ENCODE assay signal across 8 cellular contexts in genomic region chr22:31343235-31344191, GRCh38. TPM values are rescaled to one million over a fixed set of nuclear protein-coding genes. Genes with fewer than 3 reads are reported as not detected.
DNase-seq lines count a peak whose midpoint lies in the region; ATAC-seq and TF ChIP-seq lines count a peak whose summit lies in the region.

No MANE protein-coding gene starts in this region.

- TF ChIP-seq CTCF in HEK293 (tag by site-specific recombination; IDR thresholded peaks at IDR 0.05) (no peak), SK-N-SH (IDR thresholded peaks at IDR 0.05) (no peak), dorsolateral prefrontal cortex (IDR thresholded peaks at IDR 0.05 in 54 of 56, conservative IDR thresholded peaks at IDR 0.05 in 2 of 56; ENCODE audit: low read depth in 1 of 56, partially characterized antibody in 56 of 56) (no peak), type B pancreatic cell (conservative IDR thresholded peaks at IDR 0.05) (no peak)

- intact Hi-C loops in dorsolateral prefrontal cortex (cut with DNase I), result loop anchor here (2.0 to 10.0 kb wide), 3 partner anchors 51 to 291 kb away; partner anchors contain the start of gene PIK3IP1 (in 1 of the 2)

- peaks cover 68% of the 10 kb centered on the region for H3K79me2 ChIP-seq in SK-N-SH (ENCODE audit: insufficient read depth)

- DNase-seq in CD4-positive, CD25-positive, alpha-beta regulatory T cell, result peak in 1 of 3 donors; percentile 20
- DNase-seq in SK-N-SH (peak; percentile 67), dorsolateral prefrontal cortex (peak in 3 of 10 donors; percentile 21 to 56 (median 41)), type B pancreatic cell (ENCODE audit: extremely low spot score, unreplicated experiment) (peak; percentile 78)

- no peak for TF ChIP-seq RAD21 in SK-N-SH (IDR thresholded peaks at IDR 0.05; ENCODE audit: low read length)

- peak overlapping the region; percentile 83 to 92 (median 92) for H3K27ac Mint-ChIP-seq in CD4-positive, CD25-positive, alpha-beta regulatory T cell
- H3K27ac Mint-ChIP-seq in type B pancreatic cell, result peak overlapping the region; percentile 93

- peak overlapping the region; percentile 90 to 98 (median 95) for H3K4me3 Mint-ChIP-seq in CD4-positive, CD25-positive, alpha-beta regulatory T cell
- H3K4me3 Mint-ChIP-seq in type B pancreatic cell, result peak overlapping the region; percentile 89

- no peak for ATAC-seq in CD4-positive, CD25-positive, alpha-beta regulatory T cell (ENCODE audit: low read depth in 2 of 2)
- ATAC-seq in GM21825 (IDR thresholded peaks at IDR 0.05; ENCODE audit: unreplicated experiment) (no peak), GM18511 (IDR thresholded peaks at IDR 0.05; ENCODE audit: unreplicated experiment) (no peak)

- CTCF ChIA-PET in HEK293 (lab: Yijun Ruan, JAX), result interaction anchor here (0.6 to 1.1 kb wide), 5 partner anchors 19 to 73 kb away, joined by 3 to 6 read pairs (median 3); no protein-coding TSS in a partner anchor
- CTCF ChIA-PET in SK-N-SH (lab: Yijun Ruan, JAX), result interaction anchor here (1.0 to 1.8 kb wide), 3 partner anchors 8 to 71 kb away, joined by 3 to 8 read pairs (median 5); no protein-coding TSS in a partner anchor

- WGBS in SK-N-SH (ENCODE audit: low lambda C conversion rate), result 31% methylated on average over 17 of the region's 18 CpGs

- no peak for TF ChIP-seq EP300 in SK-N-SH (IDR thresholded peaks at IDR 0.05; ENCODE audit: borderline replicate concordance in 1 of 2, low read depth in 1 of 2, low read length in 1 of 2)

- H3K4me1 ChIP-seq in CD4-positive, CD25-positive, alpha-beta regulatory T cell (ENCODE audit: control insufficient read depth, insufficient read depth, low read length, poor library complexity, severe bottlenecking), result peaks cover 67% of the 10 kb centered on the region
- H3K4me1 ChIP-seq in HEK293 (ENCODE audit: control insufficient read depth, insufficient read depth, low read length), result peaks cover 20% of the 10 kb centered on the region
- H3K4me1 ChIP-seq in SK-N-SH (ENCODE audit: control insufficient read depth in 1 of 2, insufficient read depth in 2 of 2, low read depth in 1 of 2, low read length in 1 of 2), result peaks cover 19 to 64% of the 10 kb centered on the region in 2 experiments
- peaks cover 60% of the 10 kb centered on the region for H3K4me1 ChIP-seq in mucosa of stomach (ENCODE audit: control insufficient read depth, insufficient read depth, low read length)

- H3K36me3 Mint-ChIP-seq in CD4-positive, CD25-positive, alpha-beta regulatory T cell, result peaks cover 16% of the 10 kb centered on the region
- H3K36me3 Mint-ChIP-seq in type B pancreatic cell, result peaks cover 28% of the 10 kb centered on the region

- peak overlapping the region; percentile 76 for H3K4me3 ChIP-seq in CD4-positive, CD25-positive, alpha-beta regulatory T cell (ENCODE audit: low read depth, low read length)
- H3K4me3 ChIP-seq in HEK293 (ENCODE audit: low read depth, low read length), result peak overlapping the region; percentile 36
- peak overlapping the region; percentile 64 to 70 for H3K4me3 ChIP-seq in SK-N-SH (ENCODE audit: low read depth in 2 of 2, low read length in 1 of 2)
- peak overlapping the region in 53 of 59 donors; percentile 16 to 88 (median 76) for H3K4me3 ChIP-seq in dorsolateral prefrontal cortex
- peak overlapping the region; percentile 11 for H3K4me3 ChIP-seq in mucosa of stomach (ENCODE audit: low read length)

- H3K27me3 ChIP-seq in CD4-positive, CD25-positive, alpha-beta regulatory T cell (ENCODE audit: control insufficient read depth, insufficient read depth, low read length), result no peaks in the 10 kb centered on the region
- no peaks in the 10 kb centered on the region for H3K27me3 ChIP-seq in SK-N-SH (ENCODE audit: insufficient read depth)
- no peaks in the 10 kb centered on the region for H3K27me3 ChIP-seq in dorsolateral prefrontal cortex
- no peaks in the 10 kb centered on the region for H3K27me3 ChIP-seq in mucosa of stomach (ENCODE audit: control insufficient read depth, insufficient read depth, low read length)

- H3K4me1 Mint-ChIP-seq in CD4-positive, CD25-positive, alpha-beta regulatory T cell, result peaks cover 0 to 72% (median 53%) of the 10 kb centered on the region in 4 donors
- H3K4me1 Mint-ChIP-seq in type B pancreatic cell (ENCODE audit: unreplicated experiment), result peaks cover 49% of the 10 kb centered on the region

- H4K20me1 ChIP-seq in SK-N-SH (ENCODE audit: insufficient read depth), result peaks cover 70% of the 10 kb centered on the region

- H3K9me3 Mint-ChIP-seq in CD4-positive, CD25-positive, alpha-beta regulatory T cell, result peaks cover 0 to 1% (median 0%) of the 10 kb centered on the region in 7 donors
- H3K9me3 Mint-ChIP-seq in type B pancreatic cell, result no peaks in the 10 kb centered on the region

- no peak overlapping the region for H2AFZ ChIP-seq in SK-N-SH (ENCODE audit: low read depth)

- peaks cover 44% of the 10 kb centered on the region for H3K36me3 ChIP-seq in CD4-positive, CD25-positive, alpha-beta regulatory T cell (ENCODE audit: control insufficient read depth, insufficient read depth, low read length)
- H3K36me3 ChIP-seq in HEK293 (ENCODE audit: control insufficient read depth in 2 of 2, insufficient read depth in 1 of 2, low read length in 2 of 2) (peaks cover 18 to 66% of the 10 kb centered on the region in 2 experiments), SK-N-SH (replicated peaks in 1 of 2; ENCODE audit: control insufficient read depth in 1 of 2, insufficient read depth in 2 of 2, low read length in 1 of 2) (peaks cover 35 to 50% of the 10 kb centered on the region in 2 experiments), mucosa of stomach (ENCODE audit: control insufficient read depth, insufficient read depth, low read length) (peaks cover 6% of the 10 kb centered on the region)

- no peaks in the 10 kb centered on the region for H3K27me3 Mint-ChIP-seq in CD4-positive, CD25-positive, alpha-beta regulatory T cell
- no peaks in the 10 kb centered on the region for H3K27me3 Mint-ChIP-seq in type B pancreatic cell

- H3K27ac ChIP-seq in CD4-positive, CD25-positive, alpha-beta regulatory T cell (ENCODE audit: insufficient read depth, low read length, poor library complexity, severe bottlenecking), result peak overlapping the region; percentile 68
- peak overlapping the region; percentile 57 for H3K27ac ChIP-seq in HEK293 (ENCODE audit: extremely low read depth, low read depth, low read length)
- peak overlapping the region in 1 of 2 experiments; percentile 60; a peak in 3 of 4 replicates for H3K27ac ChIP-seq in SK-N-SH (ENCODE audit: low read depth in 2 of 2, low read length in 1 of 2)
- H3K27ac ChIP-seq in dorsolateral prefrontal cortex, result peak overlapping the region in 56 of 59 donors; percentile 6 to 98 (median 80)

- peaks cover 3% of the 10 kb centered on the region for H3F3A ChIP-seq in SK-N-SH (replicated peaks; ENCODE audit: insufficient read depth)

- H3K9me2 ChIP-seq in SK-N-SH, result no peaks in the 10 kb centered on the region

- POLR2A ChIA-PET in HEK293 (lab: Yijun Ruan, JAX), result interaction anchor here (0.6 to 0.8 kb wide), 2 partner anchors 58 to 705 kb away, joined by 4 to 12 read pairs; no protein-coding TSS in a partner anchor
- POLR2A ChIA-PET in SK-N-SH (lab: Yijun Ruan, JAX), result interaction anchor here (0.7 to 3.4 kb wide), 3 partner anchors 9 to 95 kb away, joined by 3 to 15 read pairs (median 3); partner anchors contain the start of gene DRG1

- peak overlapping the region; percentile 92 for H3K4me2 ChIP-seq in SK-N-SH

- H3K9ac ChIP-seq in SK-N-SH, result peak overlapping the region; percentile 26; the same call in 1 of the 2 replicates
- H3K9ac ChIP-seq in mucosa of stomach (ENCODE audit: low read length), result peak overlapping the region; percentile 73

- H3K9me3 ChIP-seq in CD4-positive, CD25-positive, alpha-beta regulatory T cell (ENCODE audit: control insufficient read depth in 2 of 2, low read length in 2 of 2), result no peaks in the 10 kb centered on the region
- H3K9me3 ChIP-seq in HEK293 (ENCODE audit: control insufficient read depth, insufficient read depth, low read depth, low read length) (no peaks in the 10 kb centered on the region), SK-N-SH (no peaks in the 10 kb centered on the region), mucosa of stomach (ENCODE audit: control insufficient read depth, low read length) (no peaks in the 10 kb centered on the region)

TF ChIP-seq in HEK293, 187 proteins besides CTCF, POLR2A, EP300 and RAD21 (continues in another document):
- peak; percentile 54 for TF ChIP-seq ZFP69B (tag by site-specific recombination; IDR thresholded peaks at IDR 0.05)
- TF ChIP-seq ZFHX2 (tag by site-specific recombination; conservative IDR thresholded peaks at IDR 0.05), result peak; percentile 49; the same call in 1 of the 2 replicates
- TF ChIP-seq ZNF335 (tag by site-specific recombination; conservative IDR thresholded peaks at IDR 0.05), result peak; percentile 56

RNA-seq across cellular contexts. Expression of gene PATZ1, which starts 2.6 kb away (rescaled TPM):
- total RNA-seq in CD4-positive, CD25-positive, alpha-beta regulatory T cell, result 38.9 TPM
- polyA plus RNA-seq in CD4-positive, CD25-positive, alpha-beta regulatory T cell, result 10 to 100 TPM in 3 of 4 donors, 1 to 10 TPM in 1; 8.2 to 13.8 (median 11.8) TPM
- 19.1 and 21.8 TPM in 2 replicates for polyA plus RNA-seq in SK-N-SH (2012; rRNA removed)
- polyA plus RNA-seq in SK-N-SH (2012; cell fraction: cytosol; rRNA removed), result 9.7 and 15.2 TPM in 2 replicates
- polyA plus RNA-seq in SK-N-SH (2012; cell fraction: nucleus; rRNA removed), result 25.7 and 27.0 TPM in 2 replicates
- total RNA-seq in dorsolateral prefrontal cortex, result 10 to 100 TPM; 15.7 to 39.3 (median 23.2) TPM
- total RNA-seq in type B pancreatic cell (ENCODE audit: low replicate concordance), result 40.9 and 57.8 TPM in 2 replicates

RNA-seq across cellular contexts. Expression of gene PIK3IP1, which starts 51.2 kb away (rescaled TPM):
- 534 TPM for total RNA-seq in CD4-positive, CD25-positive, alpha-beta regulatory T cell
- polyA plus RNA-seq in CD4-positive, CD25-positive, alpha-beta regulatory T cell, result 100 to 1,000 TPM; 425 to 700 (median 557) TPM
- 8.6 and 11.3 TPM in 2 replicates for polyA plus RNA-seq in SK-N-SH (2012; rRNA removed)
- 6.6 and 8.7 TPM in 2 replicates for polyA plus RNA-seq in SK-N-SH (2012; cell fraction: cytosol; rRNA removed)
- polyA plus RNA-seq in SK-N-SH (2012; cell fraction: nucleus; rRNA removed), result 9.5 and 13.2 TPM in 2 replicates
- total RNA-seq in dorsolateral prefrontal cortex (10 to 100 TPM; 30.3 to 94.4 (median 54.6) TPM), type B pancreatic cell (ENCODE audit: low replicate concordance) (21.0 and 36.8 TPM in 2 replicates)

RNA-seq across cellular contexts. Expression of gene DRG1, which starts 55.9 kb away (rescaled TPM):
- total RNA-seq in CD4-positive, CD25-positive, alpha-beta regulatory T cell, result 53.8 TPM
- 100 to 1,000 TPM in 1 of 4 donors, 10 to 100 TPM in 3; 86.3 to 105 (median 91.6) TPM for polyA plus RNA-seq in CD4-positive, CD25-positive, alpha-beta regulatory T cell
- polyA plus RNA-seq in SK-N-SH (2012; rRNA removed), result 56.3 and 63.8 TPM in 2 replicates
- 63.6 and 66.2 TPM in 2 replicates for polyA plus RNA-seq in SK-N-SH (2012; cell fraction: cytosol; rRNA removed)
- 20.9 and 39.2 TPM in 2 replicates for polyA plus RNA-seq in SK-N-SH (2012; cell fraction: nucleus; rRNA removed)
- total RNA-seq in dorsolateral prefrontal cortex (10 to 100 TPM; 27.5 to 88.4 (median 56.9) TPM), type B pancreatic cell (ENCODE audit: low replicate concordance) (72.9 and 74.1 TPM in 2 replicates)

Comparison
In these comparisons a context has a peak if more than half of its experiments do, and no peak if none do; other contexts are left out.
1. H3K4me3 ChIP-seq: peak in every context shown above with its lines; median percentile 76 in CD4-positive, CD25-positive, alpha-beta regulatory T cell; 76 in dorsolateral prefrontal cortex; 67 in SK-N-SH; 36 in HEK293; 11 in mucosa of stomach.